ENCODE assay signal across 12 cellular contexts in the genomic region with DNA sequence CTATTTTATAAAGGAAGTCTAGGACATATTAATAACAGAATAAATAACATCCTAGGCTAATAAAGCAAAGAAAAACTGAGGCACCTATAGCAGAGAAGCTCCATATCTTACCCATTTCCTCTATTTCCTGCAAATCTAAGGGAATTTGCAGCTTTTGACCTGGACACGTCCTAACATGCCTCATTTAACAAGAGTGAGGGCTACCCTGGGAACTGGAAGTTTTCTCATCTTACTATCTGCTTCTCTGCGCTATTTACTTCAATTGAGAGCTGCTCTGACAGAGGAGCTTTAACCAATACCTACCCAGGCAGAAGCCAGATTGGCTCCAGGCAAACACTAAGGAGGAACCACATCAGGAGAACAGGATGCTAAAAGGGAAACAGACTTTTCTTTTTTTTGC. TPM values are rescaled to one million over a fixed set of nuclear protein-coding genes. Genes with fewer than 3 reads are reported as not detected.
DNase-seq lines count a peak whose midpoint lies in the region; ATAC-seq and TF ChIP-seq lines count a peak whose summit lies in the region.
"Had no signal": no experiment of that assay in that cellular context is flagged by ENCODE, and none has a peak within 500 bp of the region (broad histone marks: within the 10 kb centered on the region; RNA-seq: fewer than 3 reads in every experiment).

No MANE protein-coding gene starts in this region.

- no peak overlapping the region for H2AFZ ChIP-seq in ACC112 (ENCODE audit: low read length, unreplicated experiment)
- H2AFZ ChIP-seq in osteoblast (ENCODE audit: low read length): no peak overlapping the region

- H3K27ac ChIP-seq in ACC112 (ENCODE audit: low read depth, low read length) (peak overlapping the region; percentile 99), esophagus (ENCODE audit: low read depth in 2 of 2, low read length in 1 of 2) (peak overlapping the region; percentile 81 to 82), osteoblast (ENCODE audit: low read depth, low read length) (peak overlapping the region; percentile 87)

- DNase-seq in M059J (ENCODE audit: low read depth) (peak; percentile 16), osteoblast (ENCODE audit: insufficient read length, low spot score, missing footprints) (no peak), RKO (ENCODE audit: low spot score) (no peak)
- no peak for DNase-seq in stimulated activated naive CD4-positive, alpha-beta T cell (lab: John Stamatoyannopoulos, UW)
- DNase-seq: activated CD8-positive, alpha-beta memory T cell treated with anti-CD3 and anti-CD28 coated beads, Interleukin-2, amount 10 ng/mL, durations not matched to agents 7 days and 5 days; CD4-positive, alpha-beta memory T cell; naive B cell; NCI-H1092 had no signal

- H3K27me3 ChIP-seq in ACC112 (ENCODE audit: insufficient read depth, low read length) (no peaks in the 10 kb centered on the region), esophagus (ENCODE audit: control insufficient read depth in 1 of 2, insufficient read depth in 2 of 2, low read length in 2 of 2) (no peaks in the 10 kb centered on the region), osteoblast (ENCODE audit: insufficient read depth, low read length) (no peaks in the 10 kb centered on the region)

- TF ChIP-seq CTCF in osteoblast (IDR thresholded peaks at IDR 0.05; ENCODE audit: extremely low read depth, low read depth, low read length): no peak

- H3K4me1 ChIP-seq in ACC112 (ENCODE audit: control insufficient read depth, insufficient read depth, low read length, unreplicated experiment): peaks cover 52% of the 10 kb centered on the region
- H3K4me1 ChIP-seq in esophagus (ENCODE audit: control insufficient read depth in 2 of 2, insufficient read depth in 2 of 2, low read length in 1 of 2): peaks cover 0 to 2% of the 10 kb centered on the region in 2 donors
- H3K4me1 ChIP-seq in osteoblast (ENCODE audit: insufficient read depth, low read length): peaks cover 50% of the 10 kb centered on the region

- peak overlapping the region; percentile 80 for H3K4me2 ChIP-seq in osteoblast (ENCODE audit: insufficient read depth, low read length)

- H4K20me1 ChIP-seq in osteoblast (ENCODE audit: insufficient read depth, low read length): no peaks in the 10 kb centered on the region

- H3K79me2 ChIP-seq in ACC112 (ENCODE audit: control insufficient read depth, insufficient read depth, low read length, unreplicated experiment) (peaks cover 80% of the 10 kb centered on the region), osteoblast (ENCODE audit: insufficient read depth, low read length) (peaks cover 75% of the 10 kb centered on the region)

- H3K9me3 ChIP-seq in esophagus (ENCODE audit: control insufficient read depth in 2 of 2, insufficient read depth in 1 of 2, low read depth in 1 of 2, low read length in 1 of 2) (peaks cover 0 to 1% of the 10 kb centered on the region in 2 donors), osteoblast (ENCODE audit: low read depth, low read length) (no peaks in the 10 kb centered on the region)

- H3K36me3 ChIP-seq in ACC112 (ENCODE audit: insufficient read depth, low read length) (peaks cover 33% of the 10 kb centered on the region), esophagus (ENCODE audit: control insufficient read depth in 2 of 2, insufficient read depth in 2 of 2, low read length in 1 of 2) (peaks cover 2 to 3% of the 10 kb centered on the region in 2 donors), osteoblast (ENCODE audit: insufficient read depth, low read length) (peaks cover 35% of the 10 kb centered on the region)

- WGBS in esophagus, 2 donors: 30 to 50% methylated on average over 2 of the region's 2 CpGs

- H3K4me3 ChIP-seq in ACC112 (ENCODE audit: low read depth, low read length): peak overlapping the region; percentile 89
- H3K4me3 ChIP-seq in esophagus (ENCODE audit: low read depth in 1 of 2, low read length in 2 of 2): peak overlapping the region in 1 of 2 donors; percentile 28
- H3K4me3 ChIP-seq in osteoblast (ENCODE audit: insufficient read depth, low read length): peak overlapping the region; percentile 4

- ATAC-seq in HG03097 (IDR thresholded peaks at IDR 0.05; ENCODE audit: low FRiP score, unreplicated experiment): no peak
- no peak for ATAC-seq in HG03457 (IDR thresholded peaks at IDR 0.05; ENCODE audit: unreplicated experiment)
- ATAC-seq: activated CD8-positive, alpha-beta memory T cell treated with anti-CD3 and anti-CD28 coated beads, Interleukin-2, amount 10 ng/mL, durations not matched to agents 7 days and 5 days had no signal

RNA-seq across cellular contexts. Expression of a gene that starts 5.7 kb away (rescaled TPM):
- 44.7 and 46.6 TPM in 2 replicates for total RNA-seq in M059J (2014; rRNA removed; shearing (Covaris generic))
- 100 to 1,000 TPM; 399 to 433 TPM for polyA plus RNA-seq in esophagus
- 147 TPM in 2 replicates for total RNA-seq in osteoblast

RNA-seq across cellular contexts. Expression of a gene that starts 43.6 kb away (rescaled TPM):
- 1.6 and 5.9 TPM in 2 replicates for total RNA-seq in M059J (2014; rRNA removed; shearing (Covaris generic))
- polyA plus RNA-seq in esophagus: 1 to 10 TPM; 5.4 to 7.0 TPM
- under 0.01 TPM in 2 replicates for total RNA-seq in osteoblast
- total RNA-seq: CD4-positive, alpha-beta memory T cell had no signal
- polyA plus RNA-seq: CD4-positive, alpha-beta memory T cell had no signal
